8 cellular contexts compared by ENCODE assay signal in the genomic region with DNA sequence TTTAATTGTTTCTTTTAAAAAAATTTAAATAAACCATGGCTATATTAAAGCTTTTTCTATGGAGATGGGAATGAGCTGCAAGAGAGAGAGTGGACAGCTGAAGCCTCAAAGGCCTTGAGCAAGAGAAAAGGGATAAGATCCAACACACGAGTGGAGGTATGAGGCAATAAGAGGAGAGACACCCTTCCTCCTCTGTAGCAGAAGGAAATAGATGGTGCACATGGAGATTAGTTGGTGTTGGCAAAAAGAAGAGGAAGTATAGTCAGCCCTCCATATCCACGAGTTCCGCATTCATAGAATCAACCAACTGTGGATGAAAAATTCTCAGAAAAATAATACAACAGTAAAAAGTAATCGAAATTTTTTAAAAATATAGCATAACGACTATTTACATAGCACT. TPM values are rescaled to one million over a fixed set of nuclear protein-coding genes. Genes with fewer than 3 reads are reported as not detected.
A peak's percentile ranks its signal among the peaks of the same experiment; 100 is the strongest.
DNase-seq lines count a peak whose midpoint lies in the region; ATAC-seq and TF ChIP-seq lines count a peak whose summit lies in the region.

No MANE protein-coding gene starts in this region.

- peak overlapping the region; percentile 76 to 86 (median 80); a peak in 20 of 22 replicates for H3K9ac ChIP-seq in BLaER1 treated with 17β-estradiol and CSF1 and Interleukin-3, amounts not matched to agents 10 nM and 100 nM

- peak overlapping the region; percentile 95 for H3K27ac Mint-ChIP-seq in dendritic cell treated with granulocyte-macrophage colony-stimulating factor and Interleukin-4, amounts not matched to agents 40 ng/mL and 50 ng/mL, for 4 days
- peak overlapping the region in 8 of 9 donors; percentile 68 to 97 (median 94) for H3K27ac Mint-ChIP-seq in naive thymus-derived CD4-positive, alpha-beta T cell

- H3K9me3 ChIP-seq in BLaER1 treated with 17β-estradiol and CSF1 and Interleukin-3, amounts not matched to agents 10 nM and 100 nM (replicated peaks in 1 of 11) = no peaks in the 10 kb centered on the region
- no peaks in the 10 kb centered on the region for H3K9me3 ChIP-seq in naive thymus-derived CD4-positive, alpha-beta T cell (ENCODE audit: control insufficient read depth in 2 of 3, low read length in 3 of 3)

- peaks cover 8 to 38% (median 23%) of the 10 kb centered on the region in 11 experiments; a peak in 19 of 22 replicates for H3K36me3 ChIP-seq in BLaER1 treated with 17β-estradiol and CSF1 and Interleukin-3, amounts not matched to agents 10 nM and 100 nM
- H3K36me3 ChIP-seq in naive thymus-derived CD4-positive, alpha-beta T cell (ENCODE audit: control insufficient read depth in 2 of 3, insufficient read depth in 3 of 3, low read length in 3 of 3) = peaks cover 0 to 26% (median 0%) of the 10 kb centered on the region in 3 experiments

- H3K36me3 Mint-ChIP-seq in dendritic cell treated with granulocyte-macrophage colony-stimulating factor and Interleukin-4, amounts not matched to agents 40 ng/mL and 50 ng/mL, for 4 days (ENCODE audit: low read depth) = peaks cover 61% of the 10 kb centered on the region
- peaks cover 3 to 23% (median 21%) of the 10 kb centered on the region in 5 donors for H3K36me3 Mint-ChIP-seq in naive thymus-derived CD4-positive, alpha-beta T cell

- peaks cover 0 to 42% (median 8%) of the 10 kb centered on the region in 11 experiments; a peak in 9 of 22 replicates for H4K20me1 ChIP-seq in BLaER1 treated with 17β-estradiol and CSF1 and Interleukin-3, amounts not matched to agents 10 nM and 100 nM

- H3K4me1 ChIP-seq in BLaER1 treated with 17β-estradiol and CSF1 and Interleukin-3, amounts not matched to agents 10 nM and 100 nM = peaks cover 30 to 51% (median 38%) of the 10 kb centered on the region in 10 experiments
- peaks cover 3 to 19% of the 10 kb centered on the region in 2 donors for H3K4me1 ChIP-seq in naive thymus-derived CD4-positive, alpha-beta T cell (ENCODE audit: control insufficient read depth in 2 of 2, insufficient read depth in 2 of 2, low read length in 2 of 2)

- POLR2A ChIA-PET in naive thymus-derived CD4-positive, alpha-beta T cell (lab: Charles Lee) = interaction anchor here (1.6 kb wide), 1 partner anchor 63 kb away, joined by 3 read pairs; a partner anchor contains a TSS

- H3K4me2 ChIP-seq in BLaER1 treated with 17β-estradiol and CSF1 and Interleukin-3, amounts not matched to agents 10 nM and 100 nM = peak overlapping the region; percentile 72 to 94 (median 87)

- DNase-seq in NB4 (ENCODE audit: low read depth) = peak; percentile 84
- no peak for DNase-seq in naive thymus-derived CD4-positive, alpha-beta T cell
- no peak for DNase-seq in NCI-H2081 treated with DMSO at 0.1 percent for 48 hours (lab: John Stamatoyannopoulos, UW)
- no peak for DNase-seq in OCI-M2 (lab: John Stamatoyannopoulos, UW; ENCODE audit: unreplicated experiment)
- no peak for DNase-seq in stimulated activated CD4-positive, alpha-beta T cell treated with anti-CD3 and anti-CD28 coated beads, Interleukin-2, amount 100 ng/mL, for 24 hours

- TF ChIP-seq POLR2A in NB4 (IDR thresholded peaks at IDR 0.05; ENCODE audit: extremely low read depth, insufficient read length) = no peak

- H3K27me3 ChIP-seq in BLaER1 treated with 17β-estradiol and CSF1 and Interleukin-3, amounts not matched to agents 10 nM and 100 nM = peaks cover 4 to 21% (median 11%) of the 10 kb centered on the region in 11 experiments; a peak in 16 of 22 replicates
- no peaks in the 10 kb centered on the region for H3K27me3 ChIP-seq in naive thymus-derived CD4-positive, alpha-beta T cell (ENCODE audit: control insufficient read depth in 2 of 2, insufficient read depth in 2 of 2, low read length in 2 of 2)

- CTCF ChIA-PET in naive thymus-derived CD4-positive, alpha-beta T cell (lab: Charles Lee) = interaction anchor here (0.7 to 0.8 kb wide), 2 partner anchors 100 to 595 kb away, joined by 4 to 5 read pairs; no protein-coding TSS in a partner anchor

- H3K4me3 Mint-ChIP-seq in dendritic cell treated with granulocyte-macrophage colony-stimulating factor and Interleukin-4, amounts not matched to agents 40 ng/mL and 50 ng/mL, for 4 days = peak overlapping the region; percentile 94
- peak overlapping the region; percentile 43 to 99 (median 94) for H3K4me3 Mint-ChIP-seq in naive thymus-derived CD4-positive, alpha-beta T cell

- H3K4me3 ChIP-seq in BLaER1 treated with 17β-estradiol and CSF1 and Interleukin-3, amounts not matched to agents 10 nM and 100 nM = peak overlapping the region; percentile 53 to 80 (median 70); a peak in 19 of 20 replicates
- peak overlapping the region; percentile 65 for H3K4me3 ChIP-seq in NB4 (ENCODE audit: low read depth, low read length)
- H3K4me3 ChIP-seq in naive thymus-derived CD4-positive, alpha-beta T cell (ENCODE audit: low read length) = peak overlapping the region; percentile 85

- H3K4me1 Mint-ChIP-seq in dendritic cell treated with granulocyte-macrophage colony-stimulating factor and Interleukin-4, amounts not matched to agents 40 ng/mL and 50 ng/mL, for 4 days (ENCODE audit: low read depth) = peaks cover 40% of the 10 kb centered on the region
- H3K4me1 Mint-ChIP-seq in naive thymus-derived CD4-positive, alpha-beta T cell = peaks cover 26 to 63% (median 36%) of the 10 kb centered on the region in 7 donors

- no peaks in the 10 kb centered on the region for H3K9me3 Mint-ChIP-seq in dendritic cell treated with granulocyte-macrophage colony-stimulating factor and Interleukin-4, amounts not matched to agents 40 ng/mL and 50 ng/mL, for 4 days
- H3K9me3 Mint-ChIP-seq in naive thymus-derived CD4-positive, alpha-beta T cell = no peaks in the 10 kb centered on the region

- peak overlapping the region; percentile 67 to 94 (median 89); a peak in 21 of 22 replicates for H3K27ac ChIP-seq in BLaER1 treated with 17β-estradiol and CSF1 and Interleukin-3, amounts not matched to agents 10 nM and 100 nM
- peak overlapping the region; percentile 63 for H3K27ac ChIP-seq in naive thymus-derived CD4-positive, alpha-beta T cell (ENCODE audit: low read depth, low read length)

- intact Hi-C loops in dendritic cell treated with granulocyte-macrophage colony-stimulating factor and Interleukin-4, amounts not matched to agents 40 ng/mL and 50 ng/mL, for 4 days (cut with micrococcal nuclease) = loop anchor here (1.0 kb wide), 1 partner anchor 64 kb away; a partner anchor contains a TSS
- intact Hi-C loops in naive thymus-derived CD4-positive, alpha-beta T cell (cut with micrococcal nuclease) = loop anchor here (10.0 kb wide), 2 partner anchors 549 to 1839 kb away; a partner anchor contains a TSS

- no peak for ATAC-seq in naive thymus-derived CD4-positive, alpha-beta T cell
- no peak for ATAC-seq in GM18520 (IDR thresholded peaks at IDR 0.05; ENCODE audit: unreplicated experiment)

- no peak for TF ChIP-seq CTCF in NB4 (IDR thresholded peaks at IDR 0.05; ENCODE audit: low read depth, low read length)

- no peaks in the 10 kb centered on the region for H3K27me3 Mint-ChIP-seq in dendritic cell treated with granulocyte-macrophage colony-stimulating factor and Interleukin-4, amounts not matched to agents 40 ng/mL and 50 ng/mL, for 4 days
- no peaks in the 10 kb centered on the region for H3K27me3 Mint-ChIP-seq in naive thymus-derived CD4-positive, alpha-beta T cell

RNA-seq across cellular contexts. Expression of a gene that starts 3.2 kb away (rescaled TPM):
- 10 to 100 TPM; 15.0 to 25.4 (median 22.2) TPM for total RNA-seq in naive thymus-derived CD4-positive, alpha-beta T cell
- 10 to 100 TPM; 34.7 to 34.8 TPM for polyA plus RNA-seq in naive thymus-derived CD4-positive, alpha-beta T cell

RNA-seq across cellular contexts. Expression of a gene that starts 20.9 kb away (rescaled TPM):
- not detected for total RNA-seq in naive thymus-derived CD4-positive, alpha-beta T cell
- polyA plus RNA-seq in naive thymus-derived CD4-positive, alpha-beta T cell = not detected
